In genomic region chr1:63324779-63325119, GRCh38 we compare ENCODE assay signal across 1 cellular context.
TF ChIP-seq lines count a peak whose summit lies in the region.

No MANE protein-coding gene starts in this region.

TF ChIP-seq in WTC11, 78 proteins besides CTCF, POLR2A, EP300 and RAD21 (continued from another document):
- TF ChIP-seq ZNF532 (CRISPR knock-in tag; IDR thresholded peaks at IDR 0.05; ENCODE audit: borderline replicate concordance) (no peak), TEAD4 (CRISPR knock-in tag; IDR thresholded peaks at IDR 0.05) (no peak), MYBL2 (CRISPR knock-in tag; IDR thresholded peaks at IDR 0.05) (no peak), SP1 (CRISPR knock-in tag; conservative IDR thresholded peaks at IDR 0.05) (no peak), CBFB (CRISPR knock-in tag; IDR thresholded peaks at IDR 0.05; ENCODE audit: low read depth) (no peak), ZNF263 (CRISPR knock-in tag; IDR thresholded peaks at IDR 0.05; ENCODE audit: low read depth) (no peak)
